Comparison of ENCODE assay signal across 19 cellular contexts in the genomic region with DNA sequence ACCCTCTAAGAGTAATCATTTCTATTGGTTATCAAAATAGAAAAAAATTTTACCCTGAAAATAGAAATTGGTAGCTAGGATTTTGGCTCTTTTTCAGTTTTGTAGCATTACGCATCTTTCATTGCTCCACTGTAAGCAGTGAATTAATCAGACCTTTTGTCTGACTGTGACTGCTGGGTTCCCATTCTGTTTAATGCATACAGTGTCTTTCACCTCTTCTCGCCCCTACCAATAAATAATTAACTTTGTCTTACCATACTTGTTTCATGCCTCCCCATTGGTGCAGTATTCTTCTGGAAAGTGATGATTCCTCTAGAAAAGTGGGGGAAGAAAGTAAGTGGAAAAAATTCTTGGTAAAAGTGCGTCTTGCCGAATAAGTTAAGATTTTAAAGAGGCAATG.
DNase-seq lines count a peak whose midpoint lies in the region; ATAC-seq, FAIRE-seq and TF ChIP-seq lines count a peak whose summit lies in the region.
"Had no signal": no experiment of that assay in that cellular context is flagged by ENCODE, and none has a peak within 500 bp of the region (broad histone marks: within the 10 kb centered on the region; RNA-seq: fewer than 3 reads in every experiment).

No MANE protein-coding gene starts in this region.

- intact Hi-C loops in Calu3 (cut with micrococcal nuclease; ENCODE audit: unreplicated experiment) = no loop called here
- intact Hi-C loops in natural killer cell (cut with micrococcal nuclease) = loop anchor here (5.0 kb wide), 1 partner anchor 120 kb away; no protein-coding TSS in a partner anchor
- intact Hi-C loops in heart right ventricle (cut with DNase I) = loop anchor here in 3 of 10 donors (5.0 to 10.0 kb wide), 3 partner anchors 73 to 193 kb away; no protein-coding TSS in a partner anchor

- H3K9me3 ChIP-seq in HUES48 (ENCODE audit: control insufficient read depth, insufficient read depth, low read length) (no peaks in the 10 kb centered on the region), astrocyte (ENCODE audit: insufficient read depth, low read depth, low read length) (no peaks in the 10 kb centered on the region), heart right ventricle (no peaks in the 10 kb centered on the region)
- H3K9me3 ChIP-seq: Peyer's patch, SJSA1 had no signal

- in situ Hi-C loops in KBM-7 (cut with MboI; ENCODE audit: low pct_unique_long_range_greater_than_20kb, low sequenced_read_pairs) = no loop called here

- peaks cover 72% of the 10 kb centered on the region for H3K79me2 ChIP-seq in astrocyte (ENCODE audit: insufficient read depth, low read length)

- no peak for ATAC-seq in natural killer cell
- ATAC-seq in heart right ventricle = no peak
- ATAC-seq: right cardiac atrium had no signal

- no peaks in the 10 kb centered on the region for H3K27me3 Mint-ChIP-seq in Calu3 (ENCODE audit: unreplicated experiment)
- no peaks in the 10 kb centered on the region for H3K27me3 Mint-ChIP-seq in astrocyte (ENCODE audit: low read depth, unreplicated experiment)
- no peaks in the 10 kb centered on the region for H3K27me3 Mint-ChIP-seq in natural killer cell (ENCODE audit: low read depth in 2 of 2)
- H3K27me3 Mint-ChIP-seq: activated naive CD4-positive, alpha-beta T cell treated with anti-CD3 and anti-CD28 coated beads, Interleukin-2, amount 10 ng/mL, durations not matched to agents 7 days and 5 days; CD4-positive, CD25-positive, alpha-beta regulatory T cell; memory B cell had no signal

- H3K4me3 Mint-ChIP-seq in Calu3 (ENCODE audit: low read depth, unreplicated experiment) = peak overlapping the region; percentile 23
- no peak overlapping the region for H3K4me3 Mint-ChIP-seq in astrocyte (ENCODE audit: unreplicated experiment)
- H3K4me3 Mint-ChIP-seq in natural killer cell = peak overlapping the region; percentile 18
- H3K4me3 Mint-ChIP-seq: activated naive CD4-positive, alpha-beta T cell treated with anti-CD3 and anti-CD28 coated beads, Interleukin-2, amount 10 ng/mL, durations not matched to agents 7 days and 5 days; CD4-positive, CD25-positive, alpha-beta regulatory T cell; memory B cell had no signal

- H3K36me3 Mint-ChIP-seq in Calu3 (ENCODE audit: insufficient read depth, unreplicated experiment) = peaks cover 83% of the 10 kb centered on the region
- peaks cover 15% of the 10 kb centered on the region for H3K36me3 Mint-ChIP-seq in astrocyte (ENCODE audit: low read depth, unreplicated experiment)
- peaks cover 18% of the 10 kb centered on the region for H3K36me3 Mint-ChIP-seq in natural killer cell

- no peaks in the 10 kb centered on the region for H3K9me3 Mint-ChIP-seq in Calu3 (ENCODE audit: low read depth, unreplicated experiment)
- H3K9me3 Mint-ChIP-seq in astrocyte (ENCODE audit: unreplicated experiment) = no peaks in the 10 kb centered on the region
- no peaks in the 10 kb centered on the region for H3K9me3 Mint-ChIP-seq in natural killer cell
- H3K9me3 Mint-ChIP-seq: activated naive CD4-positive, alpha-beta T cell treated with anti-CD3 and anti-CD28 coated beads, Interleukin-2, amount 10 ng/mL, durations not matched to agents 7 days and 5 days; activated T-cell treated with anti-CD3 and anti-CD28 coated beads, Interleukin-2, amount 50 U/mL, for 72 hours; CD4-positive, CD25-positive, alpha-beta regulatory T cell; memory B cell had no signal

- H3K36me3 ChIP-seq in HUES48 (ENCODE audit: control insufficient read depth, insufficient read depth, low read length) (peaks cover 65% of the 10 kb centered on the region), astrocyte (ENCODE audit: insufficient read depth, low read length) (peaks cover 48% of the 10 kb centered on the region), heart right ventricle (peaks cover 0 to 72% (median 22%) of the 10 kb centered on the region in 9 donors)

- TF ChIP-seq CTCF in Calu3 (IDR thresholded peaks at IDR 0.05; ENCODE audit: unreplicated experiment) = no peak
- no peak for TF ChIP-seq CTCF in astrocyte (IDR thresholded peaks at IDR 0.05; ENCODE audit: insufficient read depth, low read depth, low read length)
- no peak for TF ChIP-seq CTCF in natural killer cell (IDR thresholded peaks at IDR 0.05)
- no peak for TF ChIP-seq CTCF in heart right ventricle (IDR thresholded peaks at IDR 0.05)

- CTCF ChIA-PET in Calu3 (lab: Charles Lee) = interaction anchor here (0.9 to 1.8 kb wide), 4 partner anchors 12 to 121 kb away, joined by 3 to 6 read pairs (median 4); no protein-coding TSS in a partner anchor

- H3K27ac Mint-ChIP-seq in Calu3 (ENCODE audit: unreplicated experiment) (peak overlapping the region; percentile 95), astrocyte (ENCODE audit: unreplicated experiment) (no peak overlapping the region), natural killer cell (peak overlapping the region; percentile 78 to 82)
- H3K27ac Mint-ChIP-seq: activated naive CD4-positive, alpha-beta T cell treated with anti-CD3 and anti-CD28 coated beads, Interleukin-2, amount 10 ng/mL, durations not matched to agents 7 days and 5 days; memory B cell had no signal

- 95 to 96% methylated on average over 4 of the region's 4 CpGs for WGBS in heart right ventricle, 2 donors

- H3K4me1 Mint-ChIP-seq in Calu3 (ENCODE audit: low read depth, unreplicated experiment) (peaks cover 94% of the 10 kb centered on the region), astrocyte (ENCODE audit: low read depth, unreplicated experiment) (peaks cover 67% of the 10 kb centered on the region), natural killer cell (peaks cover 55 to 59% of the 10 kb centered on the region in 2 donors)

- H3K4me3 ChIP-seq in HUES48 (ENCODE audit: low read depth, low read length) (no peak overlapping the region), astrocyte (ENCODE audit: insufficient read depth, low read depth, low read length) (no peak overlapping the region), heart right ventricle (no peak overlapping the region)
- H3K4me3 ChIP-seq: Peyer's patch, SJSA1 had no signal

- peaks cover 70% of the 10 kb centered on the region for H4K20me1 ChIP-seq in astrocyte (ENCODE audit: insufficient read depth, low read length)

- BruUV-seq in Calu3 (replicated peaks; lab: Mats Ljungman, UMichigan) = no TSS peak

- H2AFZ ChIP-seq in astrocyte (ENCODE audit: low read depth, low read length) = no peak overlapping the region

- H3K9ac ChIP-seq in HUES48 (ENCODE audit: low read depth, low read length) (no peak overlapping the region), astrocyte (ENCODE audit: low read length) (peak overlapping the region; percentile 20)
- H3K9ac ChIP-seq: KMS-11 had no signal

- DNase-seq in Calu3 = peak; percentile 29
- DNase-seq in astrocyte (ENCODE audit: low read depth) = peak; percentile 41
- DNase-seq in natural killer cell = no peak
- no peak for DNase-seq in KBM-7
- DNase-seq in NCI-H2171 treated with DMSO at 0.1 percent for 48 hours (lab: John Stamatoyannopoulos, UW) = no peak
- DNase-seq in heart right ventricle = no peak
- DNase-seq: activated naive CD4-positive, alpha-beta T cell treated with anti-CD3 and anti-CD28 coated beads, Interleukin-2, amount 10 ng/mL, durations not matched to agents 7 days and 5 days; left colon; NCI-H1694 treated with DMSO at 0.1 percent for 48 hours; NCI-H2171; NCI-H524; Peyer's patch; right cardiac atrium had no signal

- peak overlapping the region; percentile 3 for H3K27ac ChIP-seq in HUES48 (ENCODE audit: low read depth, low read length)
- peak overlapping the region; percentile 57 for H3K27ac ChIP-seq in astrocyte (ENCODE audit: low read depth, low read length)
- H3K27ac ChIP-seq in heart right ventricle = no peak overlapping the region
- H3K27ac ChIP-seq: KMS-11, Peyer's patch had no signal

- H3K4me1 ChIP-seq in HUES48 (ENCODE audit: control insufficient read depth, insufficient read depth, low read length) (peaks cover 54% of the 10 kb centered on the region), astrocyte (ENCODE audit: insufficient read depth, low read length) (peaks cover 54% of the 10 kb centered on the region), heart right ventricle (peaks cover 0 to 66% (median 41%) of the 10 kb centered on the region in 9 donors)

- H3K4me2 ChIP-seq in astrocyte (ENCODE audit: low read length) = peak overlapping the region; percentile 63
- H3K4me2 ChIP-seq: KMS-11 had no signal

- no peak for FAIRE-seq in astrocyte (lab: Jason Lieb, UNC)

- H3K27me3 ChIP-seq in HUES48 (ENCODE audit: control insufficient read depth, insufficient read depth, low read length) = no peaks in the 10 kb centered on the region
- no peaks in the 10 kb centered on the region for H3K27me3 ChIP-seq in astrocyte (ENCODE audit: insufficient read depth, low read length)
- no peaks in the 10 kb centered on the region for H3K27me3 ChIP-seq in heart right ventricle
- H3K27me3 ChIP-seq: Peyer's patch, SJSA1 had no signal

Comparison
In these comparisons a context has a peak if more than half of its experiments do, and no peak if none do; other contexts are left out.
1. DNase-seq: peak in Calu3 (single experiment) and astrocyte (single experiment); none in natural killer cell (single experiment), KBM-7 (single experiment), NCI-H2171 treated with DMSO at 0.1 percent for 48 hours (single experiment) and heart right ventricle (0 of 2).
2. H3K27ac ChIP-seq: peak in HUES48 (single experiment) and astrocyte (single experiment); none in heart right ventricle (0 of 10).